ENCODE assay signal across 8 cellular contexts in genomic region chr2:39124000-39124769, GRCh38. TPM values are rescaled to one million over a fixed set of nuclear protein-coding genes. Genes with fewer than 3 reads are reported as not detected.
DNase-seq lines count a peak whose midpoint lies in the region; ATAC-seq and TF ChIP-seq lines count a peak whose summit lies in the region.

No MANE protein-coding gene starts in this region.

- peaks cover 25% of the 10 kb centered on the region for H3K4me1 Mint-ChIP-seq in progenitor cell of endocrine pancreas (ENCODE audit: low read depth)

- H3K9me3 ChIP-seq in left ventricle myocardium inferior (replicated peaks), result no peaks in the 10 kb centered on the region

- H3K4me1 ChIP-seq in left ventricle myocardium inferior, result peaks cover 53% of the 10 kb centered on the region

- H3K4me3 ChIP-seq in left ventricle myocardium inferior, result peak overlapping the region; percentile 76

- DNase-seq in GM13977 (ENCODE audit: low spot score), result peak; percentile 89
- peak; percentile 78 for DNase-seq in NCI-H1436 treated with DMSO at 0.1 percent for 48 hours (lab: John Stamatoyannopoulos, UW)
- peak; percentile 94 for DNase-seq in T follicular helper cell (ENCODE audit: low read depth)
- peak; percentile 90 for DNase-seq in amniotic epithelial cell (ENCODE audit: low read depth)
- peak; percentile 96 for DNase-seq in left ventricle myocardium inferior
- DNase-seq in progenitor cell of endocrine pancreas (ENCODE audit: low spot score, unreplicated experiment), result peak; percentile 97
- DNase-seq in ureter (ENCODE audit: low spot score), result peak; percentile 94

- in situ Hi-C loops in GM13977 (cut with MboI; ENCODE audit: low pct_unique_long_range_greater_than_20kb, low sequenced_read_pairs, unreplicated experiment), result no loop called here

- peak; percentile 52 for ATAC-seq in HG02870 (IDR thresholded peaks at IDR 0.05; ENCODE audit: unreplicated experiment)

- H3K27ac Mint-ChIP-seq in progenitor cell of endocrine pancreas, result peak overlapping the region; percentile 99

- peak; percentile 60 for TF ChIP-seq CTCF in GM13977 (IDR thresholded peaks at IDR 0.05; ENCODE audit: extremely low read depth, insufficient read depth, missing control alignments)
- TF ChIP-seq CTCF in left ventricle myocardium inferior (IDR thresholded peaks at IDR 0.05; ENCODE audit: borderline replicate concordance), result peak; percentile 72
- TF ChIP-seq CTCF in progenitor cell of endocrine pancreas (IDR thresholded peaks at IDR 0.05; ENCODE audit: unreplicated experiment), result peak; percentile 88

- H3K9me3 Mint-ChIP-seq in progenitor cell of endocrine pancreas (ENCODE audit: low read depth), result no peaks in the 10 kb centered on the region

- peak overlapping the region; percentile 82 for H3K4me3 Mint-ChIP-seq in progenitor cell of endocrine pancreas (ENCODE audit: low read depth)

- no peaks in the 10 kb centered on the region for H3K36me3 ChIP-seq in left ventricle myocardium inferior

- no peaks in the 10 kb centered on the region for H3K27me3 ChIP-seq in left ventricle myocardium inferior (ENCODE audit: low read depth)

- H3K27ac ChIP-seq in left ventricle myocardium inferior (replicated peaks), result peak overlapping the region; percentile 94

- H3K36me3 Mint-ChIP-seq in progenitor cell of endocrine pancreas (ENCODE audit: insufficient read depth), result no peaks in the 10 kb centered on the region

- intact Hi-C loops in left ventricle myocardium inferior (cut with micrococcal nuclease), result no loop called here

- H3K27me3 Mint-ChIP-seq in progenitor cell of endocrine pancreas, result no peaks in the 10 kb centered on the region

RNA-seq across cellular contexts. Expression of gene SOS1, which starts 3.3 kb away (rescaled TPM):
- total RNA-seq in left ventricle myocardium inferior (20.6 TPM), progenitor cell of endocrine pancreas (68.3 and 77.0 TPM in 2 replicates), ureter (53.7 TPM)

Comparison
In these comparisons a context has a peak if more than half of its experiments do, and no peak if none do; other contexts are left out.
1. Peak in every context shown above with its lines: DNase-seq, ATAC-seq, H3K4me3 ChIP-seq and H3K27ac ChIP-seq.